14 cellular contexts compared by ENCODE assay signal in the genomic region with DNA sequence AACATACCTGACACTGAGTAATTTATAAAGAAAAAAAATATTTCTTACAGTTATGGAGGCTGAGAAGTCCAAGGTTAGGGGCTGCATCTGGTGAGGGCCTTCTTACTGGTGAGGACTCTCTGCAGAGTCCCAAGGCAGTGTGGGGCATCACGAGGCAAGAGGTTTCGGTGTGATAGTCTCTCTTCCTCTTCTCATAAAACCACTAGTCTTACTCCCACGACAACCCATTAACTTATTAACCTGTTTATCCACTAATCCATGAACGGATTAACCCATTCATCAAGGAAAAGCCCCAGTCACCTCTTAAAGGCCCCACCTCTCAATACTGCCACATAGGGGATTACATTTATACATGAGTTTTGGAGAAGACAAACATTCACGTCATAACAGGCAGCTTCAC. TPM values are rescaled to one million over a fixed set of nuclear protein-coding genes. Genes with fewer than 3 reads are reported as not detected.
DNase-seq lines count a peak whose midpoint lies in the region; ATAC-seq and TF ChIP-seq lines count a peak whose summit lies in the region.
"Had no signal": no experiment of that assay in that cellular context is flagged by ENCODE, and none has a peak within 500 bp of the region (broad histone marks: within the 10 kb centered on the region; RNA-seq: fewer than 3 reads in every experiment).

No MANE protein-coding gene starts in this region.

- peaks cover 55% of the 10 kb centered on the region for H3K4me1 Mint-ChIP-seq in CD14-positive monocyte
- H3K4me1 Mint-ChIP-seq: activated naive CD8-positive, alpha-beta T cell treated with anti-CD3 and anti-CD28 coated beads, Interleukin-2, amount 10 ng/mL, durations not matched to agents 7 days and 5 days had no signal

- no peak for TF ChIP-seq CTCF in CD14-positive monocyte (IDR thresholded peaks at IDR 0.05)

- DNase-seq in CD14-positive monocyte (ENCODE audit: low spot score) (no peak), NCI-H524 treated with DMSO at 0.1 percent for 48 hours (lab: John Stamatoyannopoulos, UW) (peak; percentile 4), DMS53 treated with DMSO at 0.1 percent for 48 hours (lab: John Stamatoyannopoulos, UW; ENCODE audit: unreplicated experiment) (no peak), COR-L47 (lab: John Stamatoyannopoulos, UW) (no peak)
- no peak for DNase-seq in stimulated activated naive CD4-positive, alpha-beta T cell (lab: John Stamatoyannopoulos, UW)
- DNase-seq: activated naive CD8-positive, alpha-beta T cell treated with anti-CD3 and anti-CD28 coated beads, Interleukin-2, amount 10 ng/mL, durations not matched to agents 7 days and 5 days; NCI-H1930; PC-3; right lobe of liver; T-helper 2 cell; testis had no signal

- H3K4me3 Mint-ChIP-seq in CD14-positive monocyte, result peak overlapping the region in 1 of 2 donors; percentile 74
- H3K4me3 Mint-ChIP-seq: activated naive CD8-positive, alpha-beta T cell treated with anti-CD3 and anti-CD28 coated beads, Interleukin-2, amount 10 ng/mL, durations not matched to agents 7 days and 5 days had no signal

- intact Hi-C loops in CD14-positive monocyte (cut with micrococcal nuclease), result loop anchor here (5.0 to 10.0 kb wide), 2 partner anchors 35 to 152 kb away; a partner anchor contains a TSS

- peaks cover 0 to 3% (median 0%) of the 10 kb centered on the region in 3 donors for H3K27me3 Mint-ChIP-seq in CD14-positive monocyte (ENCODE audit: low read depth in 3 of 3)

- H3K27ac Mint-ChIP-seq in CD14-positive monocyte, result peak overlapping the region; percentile 87 to 97 (median 91)
- H3K27ac Mint-ChIP-seq: activated naive CD8-positive, alpha-beta T cell treated with anti-CD3 and anti-CD28 coated beads, Interleukin-2, amount 10 ng/mL, durations not matched to agents 7 days and 5 days had no signal

- ATAC-seq in GM19452 (IDR thresholded peaks at IDR 0.05; ENCODE audit: unreplicated experiment) (peak; percentile 75), HG02884 (IDR thresholded peaks at IDR 0.05; ENCODE audit: unreplicated experiment) (peak; percentile 59), HG03469 (IDR thresholded peaks at IDR 0.05; ENCODE audit: unreplicated experiment) (no peak)
- ATAC-seq: PC-3 had no signal

- H3K36me3 Mint-ChIP-seq in CD14-positive monocyte, result peaks cover 75 to 84% of the 10 kb centered on the region in 2 donors

- peaks cover 0 to 2% (median 0%) of the 10 kb centered on the region in 7 donors for H3K9me3 Mint-ChIP-seq in CD14-positive monocyte
- H3K9me3 Mint-ChIP-seq: activated naive CD8-positive, alpha-beta T cell treated with anti-CD3 and anti-CD28 coated beads, Interleukin-2, amount 10 ng/mL, durations not matched to agents 7 days and 5 days had no signal

RNA-seq across cellular contexts. Expression of a gene that starts 20.1 kb away (rescaled TPM):
- 10 to 100 TPM; 15.6 to 22.1 TPM for polyA plus RNA-seq in CD14-positive monocyte

RNA-seq across cellular contexts. Expression of a gene that starts 45.1 kb away (rescaled TPM):
- 10 to 100 TPM in 1 of 2 donors, 1 to 10 TPM in 1; 6.8 to 10.8 TPM for polyA plus RNA-seq in CD14-positive monocyte

RNA-seq across cellular contexts. Expression of a gene that starts 47.2 kb away (rescaled TPM):
- polyA plus RNA-seq in CD14-positive monocyte, result 1 to 10 TPM; 3.4 to 5.8 TPM
